Comparison of ENCODE assay signal across 8 cellular contexts in the genomic region with DNA sequence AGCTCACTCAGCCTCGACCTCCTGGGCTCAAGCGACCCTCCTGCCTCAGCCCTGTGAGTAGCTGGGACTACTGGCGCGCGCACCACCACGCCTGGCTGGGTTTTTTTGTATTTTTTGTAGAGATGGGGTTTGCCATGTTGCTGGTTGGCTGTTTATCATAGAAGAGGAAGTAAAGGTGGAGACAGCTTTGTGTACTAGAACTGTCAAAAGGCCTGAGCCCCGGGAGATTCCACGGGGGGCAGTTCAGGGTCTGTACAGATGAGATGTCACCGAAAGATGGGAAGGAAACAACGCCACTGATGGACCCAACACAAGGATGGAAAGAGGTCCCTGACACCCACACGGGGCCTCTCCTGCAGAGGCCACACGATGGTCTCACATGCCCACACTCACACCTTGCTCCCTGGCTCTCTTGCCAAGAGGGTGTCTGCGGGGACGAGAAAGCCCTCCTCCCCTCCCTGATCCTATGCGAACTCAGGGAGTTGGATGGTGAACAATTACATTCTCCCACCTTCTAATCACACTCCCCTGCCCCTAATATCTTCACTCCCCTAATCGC.
DNase-seq lines count a peak whose midpoint lies in the region; ATAC-seq and FAIRE-seq lines count a peak whose summit lies in the region.
"Had no signal": no experiment of that assay in that cellular context is flagged by ENCODE, and none has a peak within 500 bp of the region (broad histone marks: within the 10 kb centered on the region; RNA-seq: fewer than 3 reads in every experiment).

No MANE protein-coding gene starts in this region.

- H3K4me1 Mint-ChIP-seq in memory B cell, result peaks cover 16% of the 10 kb centered on the region

- ATAC-seq in GM18502 (IDR thresholded peaks at IDR 0.05; ENCODE audit: poor library complexity, unreplicated experiment) (peak; percentile 62), GM21447 (IDR thresholded peaks at IDR 0.05; ENCODE audit: unreplicated experiment) (peak; percentile 53), memory B cell (ENCODE audit: low read depth) (peak; percentile 93)

- no peak for FAIRE-seq in RCC 7860 (lab: Jason Lieb, UNC)

- H3K4me3 Mint-ChIP-seq in memory B cell, result peak overlapping the region; percentile 75

- H3K27ac Mint-ChIP-seq in memory B cell, result peak overlapping the region; percentile 90

- in situ Hi-C loops in KBM-7 (cut with MboI; ENCODE audit: low pct_unique_long_range_greater_than_20kb, low sequenced_read_pairs), result no loop called here

- no peaks in the 10 kb centered on the region for H3K27me3 Mint-ChIP-seq in memory B cell

- peak; percentile 47 for DNase-seq in KBM-7
- peak; percentile 58 to 74 for DNase-seq in memory B cell (ENCODE audit: low spot score in 2 of 2)
- DNase-seq in amniotic stem cell (lab: John Stamatoyannopoulos, UW), result no peak
- DNase-seq in RCC 7860 (ENCODE audit: low spot score), result no peak
- DNase-seq in DMS79 treated with DMSO at 0.1 percent for 48 hours (lab: John Stamatoyannopoulos, UW), result no peak
- DNase-seq: occipital lobe had no signal

- no peaks in the 10 kb centered on the region for H3K9me3 Mint-ChIP-seq in memory B cell

- peaks cover 14% of the 10 kb centered on the region for H3K36me3 Mint-ChIP-seq in memory B cell

Comparison
In these comparisons a context has a peak if more than half of its experiments do, and no peak if none do; other contexts are left out.
1. DNase-seq: peak in KBM-7 (single experiment) and memory B cell (2 of 2); none in amniotic stem cell (single experiment), RCC 7860 (single experiment) and DMS79 treated with DMSO at 0.1 percent for 48 hours (single experiment).
2. Peak in every context shown above with its lines, with median percentiles within 50 percentile points of each other: ATAC-seq.